Comparison of ENCODE assay signal across 16 cellular contexts in genomic region chr4:119034276-119035008, GRCh38.
DNase-seq lines count a peak whose midpoint lies in the region; ATAC-seq and TF ChIP-seq lines count a peak whose summit lies in the region.
"Had no signal": no experiment of that assay in that cellular context is flagged by ENCODE, and none has a peak within 500 bp of the region (broad histone marks: within the 10 kb centered on the region; RNA-seq: fewer than 3 reads in every experiment).

No MANE protein-coding gene starts in this region.

- H3K9me3 ChIP-seq in SJCRH30 (replicated peaks) (no peaks in the 10 kb centered on the region), gastroesophageal sphincter (no peaks in the 10 kb centered on the region)
- H3K9me3 ChIP-seq: neutrophil had no signal

- 33 to 42% methylated on average over 3 to 4 of the region's 4 CpGs for WGBS in gastroesophageal sphincter (ENCODE audit: low coverage in 1 of 2), 2 donors
- WGBS in lower leg skin, 2 donors = 62 to 75% methylated on average over 4 of the region's 4 CpGs

- H3K27ac ChIP-seq in SJCRH30 (peak overlapping the region; percentile 42), gastroesophageal sphincter (peak overlapping the region; percentile 85 to 100 (median 94)), rectal smooth muscle tissue (ENCODE audit: low read depth, low read length) (peak overlapping the region; percentile 71)
- H3K27ac ChIP-seq: KMS-11, neutrophil had no signal

- H3K4me1 ChIP-seq in SJCRH30 = peaks cover 26% of the 10 kb centered on the region
- peaks cover 0 to 66% (median 24%) of the 10 kb centered on the region in 3 donors for H3K4me1 ChIP-seq in gastroesophageal sphincter
- peaks cover 28% of the 10 kb centered on the region for H3K4me1 ChIP-seq in rectal smooth muscle tissue (ENCODE audit: control insufficient read depth, insufficient read depth, low read length)

- H3K4me3 ChIP-seq in SJCRH30 = no peak overlapping the region
- peak overlapping the region; percentile 55 for H3K4me3 ChIP-seq in gastroesophageal sphincter
- peak overlapping the region; percentile 6 for H3K4me3 ChIP-seq in rectal smooth muscle tissue (ENCODE audit: low read length)
- no peak overlapping the region for H3K4me3 ChIP-seq in lower leg skin (ENCODE audit: low read depth, poor library complexity, severe bottlenecking)
- H3K4me3 ChIP-seq: smooth muscle cell had no signal

- DNase-seq in EL (peak; percentile 30), SJCRH30 (peak; percentile 26 to 53), head of caudate nucleus (no peak), lower leg skin (ENCODE audit: low spot score in 2 of 2) (no peak), posterior cingulate gyrus (no peak)
- DNase-seq: activated B cell treated with CpG ODN at 0.5 μM for 24 hours; effector CD8-positive, alpha-beta T cell; NCI-H1436 treated with DMSO at 0.1 percent for 48 hours; OCI-M1; stimulated activated naive CD4-positive, alpha-beta T cell treated with Interleukin-2 at 50 U/mL for 16 hours had no signal

- TF ChIP-seq CTCF in gastroesophageal sphincter (IDR thresholded peaks at IDR 0.05) (peak in 2 of 4 experiments; percentile 37 to 45), lower leg skin (IDR thresholded peaks at IDR 0.05) (no peak)

- TF ChIP-seq EP300 in gastroesophageal sphincter (IDR thresholded peaks at IDR 0.05) = no peak

- peak; percentile 21 for ATAC-seq in gastroesophageal sphincter
- ATAC-seq in GM21825 (IDR thresholded peaks at IDR 0.05; ENCODE audit: unreplicated experiment) = no peak

- H3K36me3 ChIP-seq in SJCRH30 (peaks cover 13% of the 10 kb centered on the region), gastroesophageal sphincter (peaks cover 7 to 36% of the 10 kb centered on the region in 2 donors), rectal smooth muscle tissue (ENCODE audit: control insufficient read depth, insufficient read depth, low read length) (peaks cover 15% of the 10 kb centered on the region)
- H3K36me3 ChIP-seq: neutrophil had no signal

- intact Hi-C loops in head of caudate nucleus (cut with DNase I) (no loop called here), lower leg skin (cut with DNase I; ENCODE audit: low total_unique reads) (no loop called here), posterior cingulate gyrus (cut with DNase I) (no loop called here)

- H3K9ac ChIP-seq in rectal smooth muscle tissue (ENCODE audit: low read length) = no peak overlapping the region
- H3K9ac ChIP-seq: KMS-11 had no signal

- no peaks in the 10 kb centered on the region for H3K27me3 ChIP-seq in SJCRH30
- no peaks in the 10 kb centered on the region for H3K27me3 ChIP-seq in gastroesophageal sphincter
- no peaks in the 10 kb centered on the region for H3K27me3 ChIP-seq in rectal smooth muscle tissue (ENCODE audit: control insufficient read depth, insufficient read depth, low read length)
- H3K27me3 ChIP-seq: neutrophil had no signal

- TF ChIP-seq POLR2A in gastroesophageal sphincter (IDR thresholded peaks at IDR 0.05) (no peak), lower leg skin (IDR thresholded peaks at IDR 0.05) (no peak)

Comparison
In these comparisons a context has a peak if more than half of its experiments do, and no peak if none do; other contexts are left out.
1. DNase-seq: peak in EL (single experiment) and SJCRH30 (2 of 2); none in head of caudate nucleus (0 of 42), lower leg skin (0 of 2) and posterior cingulate gyrus (0 of 10).
2. H3K27ac ChIP-seq: peak in every context shown above with its lines; median percentile 94 in gastroesophageal sphincter; 71 in rectal smooth muscle tissue; 42 in SJCRH30.
3. H3K4me3 ChIP-seq: peak in gastroesophageal sphincter (2 of 2) and rectal smooth muscle tissue (single experiment); none in SJCRH30 (single experiment) and lower leg skin (single experiment).